In genomic region chr3:189512039-189512438, GRCh38 we compare ENCODE assay signal across 11 cellular contexts.
DNase-seq lines count a peak whose midpoint lies in the region; ATAC-seq and TF ChIP-seq lines count a peak whose summit lies in the region.
"Had no signal": no experiment of that assay in that cellular context is flagged by ENCODE, and none has a peak within 500 bp of the region (broad histone marks: within the 10 kb centered on the region; RNA-seq: fewer than 3 reads in every experiment).

No MANE protein-coding gene starts in this region.

- H3K4me3 Mint-ChIP-seq in Caco-2 (ENCODE audit: unreplicated experiment) (no peak overlapping the region), GM23338 (no peak overlapping the region)

- peak; percentile 74 for ATAC-seq in GM19372 (IDR thresholded peaks at IDR 0.05; ENCODE audit: low read depth, unreplicated experiment)
- peak; percentile 61 for ATAC-seq in HG03039 (IDR thresholded peaks at IDR 0.05; ENCODE audit: unreplicated experiment)
- no peak for ATAC-seq in GM23338

- H3K27me3 ChIP-seq in Caco-2 (replicated peaks; ENCODE audit: control insufficient read depth, insufficient read depth, low read length) (no peaks in the 10 kb centered on the region), sigmoid colon (no peaks in the 10 kb centered on the region), GM23338 (ENCODE audit: insufficient read depth) (no peaks in the 10 kb centered on the region)

- no peaks in the 10 kb centered on the region for H4K20me1 ChIP-seq in GM23338 (replicated peaks; ENCODE audit: insufficient read depth)

- CTCF ChIA-PET in Caco-2 (lab: Charles Lee), result no interaction called here

- BruUV-seq in Caco-2 (replicated peaks; lab: Mats Ljungman, UMichigan), result no TSS peak

- peaks cover 14% of the 10 kb centered on the region for H3K4me1 Mint-ChIP-seq in Caco-2 (ENCODE audit: low read depth, unreplicated experiment)
- H3K4me1 Mint-ChIP-seq in GM23338, result no peaks in the 10 kb centered on the region; the same call in 2 of the 3 replicates

- H3K4me1 ChIP-seq in Caco-2 (peaks cover 5% of the 10 kb centered on the region), sigmoid colon (peaks cover 0 to 28% (median 11%) of the 10 kb centered on the region in 4 donors), GM23338 (ENCODE audit: insufficient read depth) (no peaks in the 10 kb centered on the region)

- no peak overlapping the region for H2AFZ ChIP-seq in GM23338

- H3K27ac ChIP-seq in sigmoid colon (no peak overlapping the region), GM23338 (ENCODE audit: low read depth) (no peak overlapping the region)

- no peaks in the 10 kb centered on the region for H3K9me3 Mint-ChIP-seq in Caco-2 (ENCODE audit: unreplicated experiment)
- H3K9me3 Mint-ChIP-seq in GM23338, result no peaks in the 10 kb centered on the region

- TF ChIP-seq EP300 in sigmoid colon (IDR thresholded peaks at IDR 0.05), result no peak

- H3F3A ChIP-seq in GM23338 (replicated peaks; ENCODE audit: low read depth), result no peaks in the 10 kb centered on the region

- no peak for TF ChIP-seq POLR2A in sigmoid colon (IDR thresholded peaks at IDR 0.05)

- no peaks in the 10 kb centered on the region for H3K79me2 ChIP-seq in GM23338 (replicated peaks; ENCODE audit: insufficient read depth)

- WGBS in sigmoid colon, 2 donors, result 54 to 95% methylated on average over 1 of the region's 1 CpG

- H3K27ac Mint-ChIP-seq in Caco-2 (ENCODE audit: unreplicated experiment) (peak overlapping the region; percentile 44), GM23338 (no peak overlapping the region)

- no peak overlapping the region for H3K4me2 ChIP-seq in GM23338

- peaks cover 25% of the 10 kb centered on the region; the same call in 1 of the 2 replicates for H3K9me2 ChIP-seq in GM23338 (ENCODE audit: insufficient read depth)

- H3K36me3 ChIP-seq in Caco-2 (ENCODE audit: control insufficient read depth, insufficient read depth, low read length), result no peaks in the 10 kb centered on the region
- H3K36me3 ChIP-seq in sigmoid colon, result no peaks in the 10 kb centered on the region
- H3K36me3 ChIP-seq in GM23338 (ENCODE audit: insufficient read depth), result no peaks in the 10 kb centered on the region

- H3K9me3 ChIP-seq in Caco-2 (no peaks in the 10 kb centered on the region), sigmoid colon (no peaks in the 10 kb centered on the region)

- TF ChIP-seq CTCF in Caco-2 (IDR thresholded peaks at IDR 0.05; ENCODE audit: insufficient read depth in 1 of 2, low read depth in 1 of 2, low read length in 1 of 2, severe bottlenecking in 1 of 2, unreplicated experiment in 1 of 2) (no peak), sigmoid colon (IDR thresholded peaks at IDR 0.05) (no peak), GM23338 (conservative IDR thresholded peaks at IDR 0.05; ENCODE audit: low read depth in 2 of 2) (no peak)

- no peak overlapping the region for H3K4me3 ChIP-seq in Caco-2 (ENCODE audit: low read depth, low read length)
- no peak overlapping the region for H3K4me3 ChIP-seq in sigmoid colon
- H3K4me3 ChIP-seq in GM23338, result no peak overlapping the region

- POLR2A ChIA-PET in Caco-2 (lab: Charles Lee), result no interaction called here

- intact Hi-C loops in Caco-2 (cut with micrococcal nuclease; ENCODE audit: unreplicated experiment) (loop anchor here (10.0 kb wide), 1 partner anchor 433 kb away; no protein-coding TSS in a partner anchor), sigmoid colon (cut with DNase I) (no loop called here)

- H3K36me3 Mint-ChIP-seq in Caco-2 (ENCODE audit: insufficient read depth, unreplicated experiment), result no peaks in the 10 kb centered on the region
- no peaks in the 10 kb centered on the region for H3K36me3 Mint-ChIP-seq in GM23338 (ENCODE audit: low read depth)

- H3K27me3 Mint-ChIP-seq in Caco-2 (ENCODE audit: insufficient read depth, unreplicated experiment) (peaks cover 2% of the 10 kb centered on the region), GM23338 (ENCODE audit: insufficient read depth, low read depth, poor library complexity) (no peaks in the 10 kb centered on the region)

- DNase-seq in Caco-2 (no peak), NOMO-1 (lab: John Stamatoyannopoulos, UW; ENCODE audit: unreplicated experiment in 2 of 2) (peak; percentile 46 to 93), D341Med (ENCODE audit: low spot score) (no peak), sigmoid colon (no peak), GM23338 (ENCODE audit: low spot score) (no peak), HCEC 1CT (no peak)
- DNase-seq: activated naive CD4-positive, alpha-beta T cell treated with anti-CD3 and anti-CD28 coated beads, Interleukin-2, amount 50 U/mL, for 16 hours; NCI-H2107; T1000 had no signal

TF ChIP-seq in GM23338, 12 proteins besides CTCF, POLR2A, EP300 and RAD21:
- TF ChIP-seq ZNF114 (CRISPR knock-in tag; IDR thresholded peaks at IDR 0.05) (no peak), NANOG (IDR thresholded peaks at IDR 0.05; ENCODE audit: borderline replicate concordance) (no peak), CREB1 (CRISPR knock-in tag; IDR thresholded peaks at IDR 0.05; ENCODE audit: low read depth) (no peak), REST (IDR thresholded peaks at IDR 0.05; ENCODE audit: unreplicated experiment) (no peak), POLR2AphosphoS5 (IDR thresholded peaks at IDR 0.05; ENCODE audit: low read depth) (no peak), EZH2phosphoT487 (IDR thresholded peaks at IDR 0.05; ENCODE audit: unreplicated experiment) (no peak)

Comparison
In these comparisons a context has a peak if more than half of its experiments do, and no peak if none do; other contexts are left out.
1. DNase-seq: peak in NOMO-1 (2 of 2); none in Caco-2 (0 of 2), D341Med (single experiment), sigmoid colon (single experiment), GM23338 (single experiment) and HCEC 1CT (single experiment).